Comparison of ENCODE assay signal across 1 cellular context in genomic region chr2:181764095-181764963, GRCh38.
TF ChIP-seq lines count a peak whose summit lies in the region.

No MANE protein-coding gene starts in this region.

TF ChIP-seq in HepG2, 621 proteins besides CTCF, POLR2A, EP300 and RAD21 (continued from another document):
- TF ChIP-seq, protein P1, sequence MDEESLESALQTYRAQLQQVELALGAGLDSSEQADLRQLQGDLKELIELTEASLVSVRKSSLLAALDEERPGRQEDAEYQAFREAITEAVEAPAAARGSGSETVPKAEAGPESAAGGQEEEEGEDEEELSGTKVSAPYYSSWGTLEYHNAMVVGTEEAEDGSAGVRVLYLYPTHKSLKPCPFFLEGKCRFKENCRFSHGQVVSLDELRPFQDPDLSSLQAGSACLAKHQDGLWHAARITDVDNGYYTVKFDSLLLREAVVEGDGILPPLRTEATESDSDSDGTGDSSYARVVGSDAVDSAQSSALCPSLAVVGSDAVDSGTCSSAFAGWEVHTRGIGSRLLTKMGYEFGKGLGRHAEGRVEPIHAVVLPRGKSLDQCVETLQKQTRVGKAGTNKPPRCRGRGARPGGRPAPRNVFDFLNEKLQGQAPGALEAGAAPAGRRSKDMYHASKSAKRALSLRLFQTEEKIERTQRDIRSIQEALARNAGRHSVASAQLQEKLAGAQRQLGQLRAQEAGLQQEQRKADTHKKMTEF (CRISPR knock-in tag; IDR thresholded peaks at IDR 0.05) = no peak
- TF ChIP-seq ZNF441 (CRISPR knock-in tag; IDR thresholded peaks at IDR 0.05; ENCODE audit: borderline replicate concordance) (no peak), ZNF703 (CRISPR knock-in tag; IDR thresholded peaks at IDR 0.05; ENCODE audit: borderline replicate concordance) (no peak)
